In the genomic region with DNA sequence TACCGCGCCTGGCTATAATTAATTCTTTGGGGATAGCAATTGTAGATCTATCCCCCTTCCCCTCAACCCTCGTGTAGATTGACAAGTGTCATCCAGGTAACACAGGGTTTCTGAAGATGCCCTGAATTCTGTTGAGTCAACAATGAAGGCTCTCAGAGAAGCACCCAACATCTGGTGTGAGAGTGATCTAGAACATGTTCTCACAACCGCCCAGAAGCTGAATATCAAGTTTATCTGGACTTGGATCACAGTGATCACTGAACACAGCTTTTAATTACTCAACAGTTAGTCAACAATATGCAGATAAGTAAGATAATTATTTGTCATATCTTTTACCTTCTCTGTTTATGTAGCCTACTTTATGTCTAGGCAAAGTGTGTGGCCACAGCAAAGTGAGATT, we compare ENCODE assay signal across 18 cellular contexts.
A peak's percentile ranks its signal among the peaks of the same experiment; 100 is the strongest.
DNase-seq lines count a peak whose midpoint lies in the region; ATAC-seq, FAIRE-seq and TF ChIP-seq lines count a peak whose summit lies in the region.
"Had no signal": no experiment of that assay in that cellular context is flagged by ENCODE, and none has a peak within 500 bp of the region (broad histone marks: within the 10 kb centered on the region; RNA-seq: fewer than 3 reads in every experiment).

No MANE protein-coding gene starts in this region.

- H3K79me2 ChIP-seq in endothelial cell of umbilical vein (ENCODE audit: control insufficient read depth, insufficient read depth, low read length): no peaks in the 10 kb centered on the region

- no peak for TF ChIP-seq POLR2A in endothelial cell of umbilical vein (IDR thresholded peaks at IDR 0.05; ENCODE audit: low read depth, low read length)
- no peak for TF ChIP-seq POLR2A in gastrocnemius medialis (IDR thresholded peaks at IDR 0.05)

- CTCF ChIA-PET in endothelial cell of umbilical vein (lab: Charles Lee): no interaction called here

- H3K9ac ChIP-seq in endothelial cell of umbilical vein (replicated peaks; ENCODE audit: extremely low read depth, insufficient read depth, low read length): no peak overlapping the region
- H3K9ac ChIP-seq: BLaER1 had no signal

- H3K4me3 ChIP-seq in endothelial cell of umbilical vein (replicated peaks in 1 of 3; ENCODE audit: insufficient read depth in 1 of 3, low read depth in 1 of 3, low read length in 3 of 3): no peak overlapping the region
- H3K4me3 ChIP-seq in fibroblast of villous mesenchyme (ENCODE audit: low read depth, low read length): no peak overlapping the region
- no peak overlapping the region for H3K4me3 ChIP-seq in small intestine (ENCODE audit: low read depth in 1 of 2, low read length in 2 of 2)
- no peak overlapping the region for H3K4me3 ChIP-seq in gastrocnemius medialis
- H3K4me3 ChIP-seq: A549, BLaER1, HAP-1 had no signal

- intact Hi-C loops in endothelial cell of umbilical vein (cut with micrococcal nuclease) (no loop called here), gastrocnemius medialis (cut with DNase I; ENCODE audit: low total_unique reads) (no loop called here)

- POLR2A ChIA-PET in endothelial cell of umbilical vein (lab: Charles Lee): no interaction called here

- H3K9me1 ChIP-seq in endothelial cell of umbilical vein (replicated peaks; ENCODE audit: control insufficient read depth, extremely low read depth, insufficient read depth, low read length): no peaks in the 10 kb centered on the region

- no peaks in the 10 kb centered on the region for H3K27me3 ChIP-seq in endothelial cell of umbilical vein (ENCODE audit: control insufficient read depth in 2 of 2, insufficient read depth in 2 of 2, low read length in 2 of 2)
- H3K27me3 ChIP-seq in small intestine (ENCODE audit: control insufficient read depth in 2 of 2, insufficient read depth in 2 of 2, low read length in 2 of 2): no peaks in the 10 kb centered on the region
- H3K27me3 ChIP-seq in gastrocnemius medialis: no peaks in the 10 kb centered on the region
- H3K27me3 ChIP-seq: BLaER1 had no signal

- no peak for ATAC-seq in gastrocnemius medialis
- ATAC-seq: A549; CD8-positive, alpha-beta T cell had no signal

- H4K20me1 ChIP-seq in endothelial cell of umbilical vein (replicated peaks; ENCODE audit: control insufficient read depth, extremely low read depth, insufficient read depth, low read length): no peaks in the 10 kb centered on the region
- H4K20me1 ChIP-seq: BLaER1 had no signal

- H3K36me3 ChIP-seq in endothelial cell of umbilical vein (ENCODE audit: control insufficient read depth in 2 of 2, extremely low read depth in 1 of 2, insufficient read depth in 2 of 2, low read length in 2 of 2): no peaks in the 10 kb centered on the region
- H3K36me3 ChIP-seq in small intestine (ENCODE audit: control insufficient read depth in 2 of 2, insufficient read depth in 2 of 2, low read length in 2 of 2): no peaks in the 10 kb centered on the region
- no peaks in the 10 kb centered on the region for H3K36me3 ChIP-seq in gastrocnemius medialis
- H3K36me3 ChIP-seq: BLaER1, HAP-1 had no signal

- H3K4me1 ChIP-seq in endothelial cell of umbilical vein (ENCODE audit: control insufficient read depth, extremely low read depth, insufficient read depth, low read length) (peaks cover 2% of the 10 kb centered on the region), small intestine (ENCODE audit: control insufficient read depth in 2 of 2, insufficient read depth in 1 of 2, low read depth in 1 of 2, low read length in 1 of 2) (peaks cover 0 to 2% of the 10 kb centered on the region in 2 donors), gastrocnemius medialis (no peaks in the 10 kb centered on the region)
- H3K4me1 ChIP-seq: A549, BLaER1, HAP-1 had no signal

- H3K27ac ChIP-seq in endothelial cell of umbilical vein (ENCODE audit: insufficient read depth, low read depth, low read length): no peak overlapping the region
- no peak overlapping the region for H3K27ac ChIP-seq in small intestine (ENCODE audit: low read depth in 1 of 2, low read length in 1 of 2)
- no peak overlapping the region for H3K27ac ChIP-seq in gastrocnemius medialis
- H3K27ac ChIP-seq: 22Rv1, A549, BLaER1, HL-60 had no signal

- 64 to 77% (median 70%) methylated on average over 4 of the region's 4 CpGs for WGBS in small intestine, 3 donors

- H3K9me3 ChIP-seq in endothelial cell of umbilical vein (replicated peaks; ENCODE audit: control insufficient read depth, insufficient read depth, low read length) (no peaks in the 10 kb centered on the region), small intestine (ENCODE audit: control insufficient read depth, low read depth) (no peaks in the 10 kb centered on the region), gastrocnemius medialis (no peaks in the 10 kb centered on the region)
- H3K9me3 ChIP-seq: A549, BLaER1, HAP-1 had no signal

- DNase-seq in DMS53 (lab: John Stamatoyannopoulos, UW) (peak; percentile 10), DMS53 treated with DMSO at 0.1 percent for 48 hours (lab: John Stamatoyannopoulos, UW; ENCODE audit: unreplicated experiment) (no peak), endothelial cell of umbilical vein (ENCODE audit: low read depth, low spot score) (no peak), fibroblast of villous mesenchyme (ENCODE audit: low read depth) (peak; percentile 14), small intestine (peak; percentile 33), gastrocnemius medialis (no peak), SKM-1 (lab: John Stamatoyannopoulos, UW; ENCODE audit: unreplicated experiment) (no peak)
- DNase-seq in activated CD4-positive, alpha-beta T cell treated with anti-CD3 and anti-CD28 coated beads, Interleukin-2, amount 50 U/mL, for 1 hour: no peak
- DNase-seq: Calu3; CD8-positive, alpha-beta T cell had no signal

- TF ChIP-seq CTCF in endothelial cell of umbilical vein (IDR thresholded peaks at IDR 0.05; ENCODE audit: extremely low read depth in 1 of 2, insufficient read depth in 1 of 2, low read depth in 1 of 2, low read length in 2 of 2): no peak
- no peak for TF ChIP-seq CTCF in fibroblast of villous mesenchyme (IDR thresholded peaks at IDR 0.05; ENCODE audit: insufficient read depth, low read depth, low read length)
- TF ChIP-seq CTCF in gastrocnemius medialis (IDR thresholded peaks at IDR 0.05 in 4 of 5, conservative IDR thresholded peaks at IDR 0.05 in 1 of 5): no peak

- peak; percentile 18 for FAIRE-seq in endothelial cell of umbilical vein (lab: Jason Lieb, UNC)
- no peak for FAIRE-seq in small intestine (lab: Jason Lieb, UNC)
- FAIRE-seq: G401.6, GM12891, GM19239 had no signal

- dilution Hi-C loops in endothelial cell of umbilical vein (cut with MboI; ENCODE audit: extremely low pct_ligation_motif_present, low sequenced_read_pairs): no loop called here

- BruUV-seq in endothelial cell of umbilical vein (replicated peaks; lab: Mats Ljungman, UMichigan): no TSS peak

- H3K4me2 ChIP-seq in endothelial cell of umbilical vein (ENCODE audit: insufficient read depth, low read length): no peak overlapping the region
- H3K4me2 ChIP-seq: A549, BLaER1 had no signal

- in situ Hi-C loops in gastrocnemius medialis (cut with MboI; ENCODE audit: low sequenced_read_pairs in 4 of 4): no loop called here

- H2AFZ ChIP-seq in endothelial cell of umbilical vein (ENCODE audit: low read depth, low read length): no peak overlapping the region

TF ChIP-seq in endothelial cell of umbilical vein, 7 proteins besides CTCF, POLR2A, EP300 and RAD21:
- no peak for TF ChIP-seq MYC (IDR thresholded peaks at IDR 0.05; ENCODE audit: low read depth, low read length)
- no peak for TF ChIP-seq POLR2AphosphoS5 (IDR thresholded peaks at IDR 0.05; ENCODE audit: insufficient read depth, low read depth, low read length)
- no peak for TF ChIP-seq FOS (IDR thresholded peaks at IDR 0.05; ENCODE audit: borderline replicate concordance, insufficient read depth, low read length)
- no peak for TF ChIP-seq JUN (IDR thresholded peaks at IDR 0.05; ENCODE audit: borderline replicate concordance, insufficient read depth, insufficient read length, low read depth)
- no peak for TF ChIP-seq EZH2 (IDR thresholded peaks at IDR 0.05; ENCODE audit: borderline replicate concordance, low read depth, low read length, severe bottlenecking)
- no peak for TF ChIP-seq MAX (IDR thresholded peaks at IDR 0.05; ENCODE audit: insufficient read depth, insufficient read length)
- no peak for TF ChIP-seq GATA2 (IDR thresholded peaks at IDR 0.05; ENCODE audit: insufficient read depth, insufficient read length, low read depth, low read length)

Comparison
In these comparisons a context has a peak if more than half of its experiments do, and no peak if none do; other contexts are left out.
1. DNase-seq: peak in DMS53 (single experiment), fibroblast of villous mesenchyme (single experiment) and small intestine (single experiment); none in DMS53 treated with DMSO at 0.1 percent for 48 hours (single experiment), endothelial cell of umbilical vein (single experiment), activated CD4-positive, alpha-beta T cell treated with anti-CD3 and anti-CD28 coated beads, Interleukin-2, amount 50 U/mL, for 1 hour (single experiment), gastrocnemius medialis (0 of 2) and SKM-1 (single experiment).